14 cellular contexts compared by ENCODE assay signal in genomic region chr1:95013948-95014574, GRCh38. TPM values are rescaled to one million over a fixed set of nuclear protein-coding genes. Genes with fewer than 3 reads are reported as not detected.
DNase-seq lines count a peak whose midpoint lies in the region; ATAC-seq, FAIRE-seq and TF ChIP-seq lines count a peak whose summit lies in the region.
"Had no signal": no experiment of that assay in that cellular context is flagged by ENCODE, and none has a peak within 500 bp of the region (broad histone marks: within the 10 kb centered on the region; RNA-seq: fewer than 3 reads in every experiment).

No MANE protein-coding gene starts in this region.

- peaks cover 27% of the 10 kb centered on the region for H3K4me1 Mint-ChIP-seq in osteocyte (ENCODE audit: unreplicated experiment)
- H3K4me1 Mint-ChIP-seq: activated T-helper 17 cell treated with anti-CD3 and anti-CD28 coated beads, Interleukin-2, amount 50 U/mL, for 72 hours had no signal

- WGBS in gastroesophageal sphincter (ENCODE audit: low coverage in 1 of 2), 2 donors = 57 to 60% methylated on average over 1 to 2 of the region's 2 CpGs

- H3K27ac Mint-ChIP-seq in osteocyte (ENCODE audit: unreplicated experiment) = peak overlapping the region; percentile 69
- H3K27ac Mint-ChIP-seq: activated B cell treated with CpG ODN at 0.5 μM for 24 hours; activated T-helper 17 cell treated with anti-CD3 and anti-CD28 coated beads, Interleukin-2, amount 50 U/mL, for 72 hours had no signal

- no peak for TF ChIP-seq EP300 in gastroesophageal sphincter (IDR thresholded peaks at IDR 0.05)

- ATAC-seq in gastroesophageal sphincter = peak; percentile 52
- no peak for ATAC-seq in HG03039 (IDR thresholded peaks at IDR 0.05; ENCODE audit: unreplicated experiment)
- no peak for ATAC-seq in GM21723 (IDR thresholded peaks at IDR 0.05; ENCODE audit: unreplicated experiment)
- ATAC-seq: activated T-helper 17 cell treated with anti-CD3 and anti-CD28 coated beads, Interleukin-2, amount 50 U/mL, for 72 hours had no signal

- H3K27ac ChIP-seq in gastroesophageal sphincter = peak overlapping the region in 3 of 4 donors; percentile 20 to 64 (median 53)
- H3K27ac ChIP-seq: BLaER1 treated with 17β-estradiol and CSF1 and Interleukin-3, amounts not matched to agents 10 nM and 100 nM; neutrophil had no signal

- no peaks in the 10 kb centered on the region for H3K36me3 ChIP-seq in gastroesophageal sphincter
- H3K36me3 ChIP-seq: BLaER1 treated with 17β-estradiol and CSF1 and Interleukin-3, amounts not matched to agents 10 nM and 100 nM; neutrophil had no signal

- no peak overlapping the region for H3K4me3 ChIP-seq in gastroesophageal sphincter
- H3K4me3 ChIP-seq: BLaER1 treated with 17β-estradiol and CSF1 and Interleukin-3, amounts not matched to agents 10 nM and 100 nM had no signal

- no peak for FAIRE-seq in RCC 7860 (lab: Jason Lieb, UNC)

- no peaks in the 10 kb centered on the region for H3K27me3 ChIP-seq in gastroesophageal sphincter
- H3K27me3 ChIP-seq: BLaER1 treated with 17β-estradiol and CSF1 and Interleukin-3, amounts not matched to agents 10 nM and 100 nM; neutrophil had no signal

- TF ChIP-seq POLR2A in gastroesophageal sphincter (IDR thresholded peaks at IDR 0.05) = no peak

- no peak for TF ChIP-seq CTCF in gastroesophageal sphincter (IDR thresholded peaks at IDR 0.05)
- TF ChIP-seq CTCF in osteocyte (IDR thresholded peaks at IDR 0.05) = no peak

- DNase-seq in Ammon's horn (ENCODE audit: low spot score) (peak; percentile 29), NCI-H526 treated with DMSO at 0.1 percent for 48 hours (lab: John Stamatoyannopoulos, UW) (peak; percentile 65), osteocyte (ENCODE audit: extremely low spot score, unreplicated experiment) (no peak), RCC 7860 (ENCODE audit: low spot score) (no peak), activated gamma-delta T cell treated with Interleukin-2 at 50 U/mL for 16 hours (no peak)
- DNase-seq: activated B cell treated with CpG ODN at 0.5 μM for 24 hours, NCI-H1105 treated with DMSO at 0.1 percent for 48 hours, trophoblast cell had no signal

- no peak overlapping the region for H3K4me3 Mint-ChIP-seq in osteocyte (ENCODE audit: unreplicated experiment)
- H3K4me3 Mint-ChIP-seq: activated B cell treated with CpG ODN at 0.5 μM for 24 hours; activated T-helper 17 cell treated with anti-CD3 and anti-CD28 coated beads, Interleukin-2, amount 50 U/mL, for 72 hours had no signal

- H3K9me3 Mint-ChIP-seq in osteocyte (ENCODE audit: unreplicated experiment) = no peaks in the 10 kb centered on the region
- H3K9me3 Mint-ChIP-seq: activated B cell treated with CpG ODN at 0.5 μM for 24 hours; activated T-helper 17 cell treated with anti-CD3 and anti-CD28 coated beads, Interleukin-2, amount 50 U/mL, for 72 hours had no signal

- H3K9me3 ChIP-seq in gastroesophageal sphincter = no peaks in the 10 kb centered on the region
- H3K9me3 ChIP-seq: BLaER1 treated with 17β-estradiol and CSF1 and Interleukin-3, amounts not matched to agents 10 nM and 100 nM; neutrophil had no signal

- peaks cover 0 to 43% (median 8%) of the 10 kb centered on the region in 3 donors for H3K4me1 ChIP-seq in gastroesophageal sphincter
- H3K4me1 ChIP-seq: BLaER1 treated with 17β-estradiol and CSF1 and Interleukin-3, amounts not matched to agents 10 nM and 100 nM had no signal

- H3K36me3 Mint-ChIP-seq in osteocyte (ENCODE audit: unreplicated experiment) = no peaks in the 10 kb centered on the region

- no peaks in the 10 kb centered on the region for H3K27me3 Mint-ChIP-seq in osteocyte (ENCODE audit: unreplicated experiment)
- H3K27me3 Mint-ChIP-seq: activated B cell treated with CpG ODN at 0.5 μM for 24 hours; activated T-helper 17 cell treated with anti-CD3 and anti-CD28 coated beads, Interleukin-2, amount 50 U/mL, for 72 hours had no signal

RNA-seq across cellular contexts. Expression of gene ALG14, which starts 58.7 kb away (rescaled TPM):
- total RNA-seq in gastroesophageal sphincter (1 to 10 TPM in 1 of 4 donors, under 1 TPM in 3; 0.62 to 1.2 (median 0.79) TPM), osteocyte (5.5 and 6.0 TPM in 2 replicates)

Comparison
In these comparisons a context has a peak if more than half of its experiments do, and no peak if none do; other contexts are left out.
1. DNase-seq: peak in Ammon's horn (single experiment) and NCI-H526 treated with DMSO at 0.1 percent for 48 hours (single experiment); none in osteocyte (single experiment), RCC 7860 (single experiment) and activated gamma-delta T cell treated with Interleukin-2 at 50 U/mL for 16 hours (single experiment).